In genomic region chr11:16873289-16873688, GRCh38 we compare ENCODE assay signal across 19 cellular contexts.
"Had no signal": no experiment of that assay in that cellular context is flagged by ENCODE, and none has a peak within 500 bp of the region (broad histone marks: within the 10 kb centered on the region; RNA-seq: fewer than 3 reads in every experiment).

No MANE protein-coding gene starts in this region.

- H3K36me3 Mint-ChIP-seq: activated naive CD8-positive, alpha-beta T cell; memory B cell; natural killer cell had no signal

- DNase-seq: activated CD4-positive, alpha-beta T cell treated with anti-CD3 and anti-CD28 coated beads for 1 hour; activated naive CD4-positive, alpha-beta T cell; activated T-cell treated with anti-CD3 and anti-CD28 coated beads, Interleukin-2, amount 50 U/mL, for 1 hour; cerebellar nuclear complex; endodermal cell; foreskin keratinocyte; natural killer cell; stimulated activated CD4-positive, alpha-beta T cell treated with anti-CD3 and anti-CD28 coated beads, Interleukin-12 subunit alpha, Interleukin-12 subunit beta, amount 100 ng/mL, for 4 hours; stimulated activated CD4-positive, alpha-beta T cell treated with anti-CD3 and anti-CD28 coated beads, Interleukin-4, amount 100 ng/mL, for 4 hours; stimulated activated naive CD8-positive, alpha-beta T cell treated with anti-CD3 and anti-CD28 coated beads, Interleukin-15, Interleukin-2, amounts not matched to agents 100 U/mL and 50 U/mL, for 24 hours; T-helper 9 cell; thyroid gland had no signal

- H3K27ac ChIP-seq: coronary artery, epithelial cell of prostate, foreskin keratinocyte, prostate gland, thyroid gland had no signal

- H3K36me3 ChIP-seq: breast epithelium, prostate gland, thyroid gland had no signal

- H3K9me3 ChIP-seq: breast epithelium, prostate gland, thyroid gland had no signal

- H3K27me3 ChIP-seq: breast epithelium, foreskin keratinocyte, thyroid gland had no signal

- H3K4me1 Mint-ChIP-seq: activated T-helper 17 cell treated with anti-CD3 and anti-CD28 coated beads, Interleukin-2, amount 50 U/mL, for 72 hours; memory B cell; natural killer cell had no signal

- H3K27ac Mint-ChIP-seq: activated naive CD8-positive, alpha-beta T cell; activated T-helper 17 cell treated with anti-CD3 and anti-CD28 coated beads, Interleukin-2, amount 50 U/mL, for 72 hours; endodermal cell; memory B cell; natural killer cell had no signal

- H3K4me1 ChIP-seq: breast epithelium, prostate gland had no signal

- H3K27me3 Mint-ChIP-seq: activated naive CD8-positive, alpha-beta T cell; activated T-helper 17 cell treated with anti-CD3 and anti-CD28 coated beads, Interleukin-2, amount 50 U/mL, for 72 hours; memory B cell had no signal

- ATAC-seq: activated T-helper 17 cell treated with anti-CD3 and anti-CD28 coated beads, Interleukin-2, amount 50 U/mL, for 72 hours; foreskin keratinocyte; natural killer cell; stimulated activated naive CD8-positive, alpha-beta T cell treated with anti-CD3 and anti-CD28 coated beads, Interleukin-15, Interleukin-2, amounts not matched to agents 100 U/mL and 50 U/mL, for 24 hours had no signal

- H3K9me3 Mint-ChIP-seq: activated T-helper 17 cell treated with anti-CD3 and anti-CD28 coated beads, Interleukin-2, amount 50 U/mL, for 72 hours; endodermal cell; memory B cell; natural killer cell had no signal

- H3K4me3 Mint-ChIP-seq: activated naive CD8-positive, alpha-beta T cell; activated T-helper 17 cell treated with anti-CD3 and anti-CD28 coated beads, Interleukin-2, amount 50 U/mL, for 72 hours; endodermal cell; memory B cell; natural killer cell had no signal

- H3K4me3 ChIP-seq: breast epithelium, coronary artery, prostate gland, thyroid gland had no signal
